In the genomic region with DNA sequence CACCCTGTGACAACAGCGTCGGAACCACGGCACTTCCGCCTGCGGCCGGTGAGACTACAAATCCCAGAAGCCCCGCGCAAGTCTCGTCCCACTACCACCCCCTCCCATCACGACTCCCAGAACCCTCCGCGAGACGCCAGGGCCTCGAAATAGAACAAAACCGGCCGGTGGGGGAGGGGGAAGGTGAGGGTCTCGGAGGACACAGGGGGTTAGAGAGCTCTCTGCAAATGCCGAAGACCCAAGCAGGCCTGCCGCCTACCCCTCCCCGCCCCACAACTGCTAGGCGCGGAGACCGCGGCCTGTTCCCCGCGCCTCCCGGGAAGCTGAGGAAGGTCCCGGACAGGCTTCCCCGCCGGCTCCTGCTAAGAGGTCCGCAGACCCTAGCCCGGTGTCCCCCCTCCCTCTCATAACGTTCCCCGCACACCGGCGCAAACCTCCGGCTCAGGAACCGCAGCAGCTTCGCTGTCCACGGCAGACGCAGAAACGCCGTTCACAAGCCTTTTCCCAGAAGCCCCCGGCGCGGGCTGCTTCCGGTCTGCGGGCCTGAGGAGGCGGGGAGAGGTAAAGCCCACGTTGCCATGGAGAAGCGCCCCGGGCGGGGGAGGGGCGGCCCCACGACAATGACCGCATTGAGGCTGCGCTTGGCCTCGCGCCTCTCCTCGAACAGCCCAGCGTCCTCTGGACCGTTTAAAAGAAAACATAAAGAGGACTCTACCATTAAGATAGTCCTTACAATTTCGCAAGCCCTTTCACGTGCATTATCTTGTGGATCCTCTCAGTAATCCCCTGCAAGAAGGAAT, we compare ENCODE assay signal across 8 cellular contexts. TPM values are rescaled to one million over a fixed set of nuclear protein-coding genes. Genes with fewer than 3 reads are reported as not detected.
A peak's percentile ranks its signal among the peaks of the same experiment; 100 is the strongest.
DNase-seq lines count a peak whose midpoint lies in the region; ATAC-seq and TF ChIP-seq lines count a peak whose summit lies in the region.

ZNF24 (minus strand) TSS at position 485 of the 800 bp plus-strand sequence. CDS start 3,770 bp downstream, outside the sequence.

- ATAC-seq in GM21717 (IDR thresholded peaks at IDR 0.05; ENCODE audit: unreplicated experiment), result peak; percentile 93

- H3K4me1 ChIP-seq in mucosa of stomach (ENCODE audit: control insufficient read depth, insufficient read depth, low read length), result peaks cover 15% of the 10 kb centered on the region

- peaks cover 47% of the 10 kb centered on the region for H3K4me1 Mint-ChIP-seq in activated T-cell treated with anti-CD3 and anti-CD28 coated beads, Interleukin-2, amount 50 U/mL, for 24 hours (ENCODE audit: low read depth)

- peak within 1 kb of the TSS; percentile 99 for H3K4me3 Mint-ChIP-seq in activated T-cell treated with anti-CD3 and anti-CD28 coated beads, Interleukin-2, amount 50 U/mL, for 24 hours

- no peaks in the 10 kb centered on the region for H3K9me3 Mint-ChIP-seq in activated T-cell treated with anti-CD3 and anti-CD28 coated beads, Interleukin-2, amount 50 U/mL, for 24 hours

- peaks cover 44% of the 10 kb centered on the region for H3K36me3 Mint-ChIP-seq in activated T-cell treated with anti-CD3 and anti-CD28 coated beads, Interleukin-2, amount 50 U/mL, for 24 hours (ENCODE audit: low read depth)

- peak within 1 kb of the TSS; percentile 99 for H3K27ac Mint-ChIP-seq in activated T-cell treated with anti-CD3 and anti-CD28 coated beads, Interleukin-2, amount 50 U/mL, for 24 hours

- peaks cover under 1% of the 10 kb centered on the region for H3K36me3 ChIP-seq in mucosa of stomach (ENCODE audit: control insufficient read depth, insufficient read depth, low read length)

- no peaks in the 10 kb centered on the region for H3K27me3 ChIP-seq in mucosa of stomach (ENCODE audit: control insufficient read depth, insufficient read depth, low read length)

- no peaks in the 10 kb centered on the region for H3K27me3 Mint-ChIP-seq in activated T-cell treated with anti-CD3 and anti-CD28 coated beads, Interleukin-2, amount 50 U/mL, for 24 hours

- TF ChIP-seq POLR2A in erythroblast (IDR thresholded peaks at IDR 0.05; ENCODE audit: low read length), result peak; percentile 87

- H3K9ac ChIP-seq in mucosa of stomach (ENCODE audit: low read length), result peak within 1 kb of the TSS; percentile 99

- peak within 1 kb of the TSS; percentile 70 for H3K4me3 ChIP-seq in mucosa of stomach (ENCODE audit: low read length)

- no peaks in the 10 kb centered on the region for H3K9me3 ChIP-seq in mucosa of stomach (ENCODE audit: control insufficient read depth, low read length)

- DNase-seq in DMS153 treated with DMSO at 0.1 percent for 48 hours (lab: John Stamatoyannopoulos, UW; ENCODE audit: unreplicated experiment), result peak; percentile 96
- peak; percentile 94 for DNase-seq in KBM-7
- peak; percentile 94 for DNase-seq in activated T-cell treated with anti-CD3 and anti-CD28 coated beads, Interleukin-2, amount 50 U/mL, for 24 hours
- peak; percentile 96 to 97 for DNase-seq in erythroblast (lab: John Stamatoyannopoulos, UW)
- DNase-seq in stimulated activated CD8-positive, alpha-beta memory T cell treated with anti-CD3 and anti-CD28 coated beads, Interleukin-7, amount 100 ng/mL, for 1 hour (ENCODE audit: low read depth in 2 of 2), result peak; percentile 78 to 84

- in situ Hi-C loops in KBM-7 (cut with MboI; ENCODE audit: low pct_unique_long_range_greater_than_20kb, low sequenced_read_pairs), result no loop called here

TF ChIP-seq in PFSK-1, 5 proteins besides CTCF, POLR2A, EP300 and RAD21:
- TF ChIP-seq SIN3A (IDR thresholded peaks at IDR 0.05; ENCODE audit: borderline replicate concordance, insufficient read depth, low read length), result peak; percentile 21; the same call in 1 of the 2 replicates
- TF ChIP-seq POLR2AphosphoS5 (IDR thresholded peaks at IDR 0.05; ENCODE audit: low read depth, low read length), result peak; percentile 91
- TF ChIP-seq TAF1 (IDR thresholded peaks at IDR 0.05; ENCODE audit: borderline replicate concordance, insufficient read depth, low read length), result 0 out of 2 replicates have a peak, but pooled peaks have one; percentile 84
- TF ChIP-seq, protein P1, sequence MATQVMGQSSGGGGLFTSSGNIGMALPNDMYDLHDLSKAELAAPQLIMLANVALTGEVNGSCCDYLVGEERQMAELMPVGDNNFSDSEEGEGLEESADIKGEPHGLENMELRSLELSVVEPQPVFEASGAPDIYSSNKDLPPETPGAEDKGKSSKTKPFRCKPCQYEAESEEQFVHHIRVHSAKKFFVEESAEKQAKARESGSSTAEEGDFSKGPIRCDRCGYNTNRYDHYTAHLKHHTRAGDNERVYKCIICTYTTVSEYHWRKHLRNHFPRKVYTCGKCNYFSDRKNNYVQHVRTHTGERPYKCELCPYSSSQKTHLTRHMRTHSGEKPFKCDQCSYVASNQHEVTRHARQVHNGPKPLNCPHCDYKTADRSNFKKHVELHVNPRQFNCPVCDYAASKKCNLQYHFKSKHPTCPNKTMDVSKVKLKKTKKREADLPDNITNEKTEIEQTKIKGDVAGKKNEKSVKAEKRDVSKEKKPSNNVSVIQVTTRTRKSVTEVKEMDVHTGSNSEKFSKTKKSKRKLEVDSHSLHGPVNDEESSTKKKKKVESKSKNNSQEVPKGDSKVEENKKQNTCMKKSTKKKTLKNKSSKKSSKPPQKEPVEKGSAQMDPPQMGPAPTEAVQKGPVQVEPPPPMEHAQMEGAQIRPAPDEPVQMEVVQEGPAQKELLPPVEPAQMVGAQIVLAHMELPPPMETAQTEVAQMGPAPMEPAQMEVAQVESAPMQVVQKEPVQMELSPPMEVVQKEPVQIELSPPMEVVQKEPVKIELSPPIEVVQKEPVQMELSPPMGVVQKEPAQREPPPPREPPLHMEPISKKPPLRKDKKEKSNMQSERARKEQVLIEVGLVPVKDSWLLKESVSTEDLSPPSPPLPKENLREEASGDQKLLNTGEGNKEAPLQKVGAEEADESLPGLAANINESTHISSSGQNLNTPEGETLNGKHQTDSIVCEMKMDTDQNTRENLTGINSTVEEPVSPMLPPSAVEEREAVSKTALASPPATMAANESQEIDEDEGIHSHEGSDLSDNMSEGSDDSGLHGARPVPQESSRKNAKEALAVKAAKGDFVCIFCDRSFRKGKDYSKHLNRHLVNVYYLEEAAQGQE (IDR thresholded peaks at IDR 0.05; ENCODE audit: insufficient read depth in 1 of 2, low read depth in 2 of 2, low read length in 2 of 2), result no peak; a peak in 1 of 4 replicates
- TF ChIP-seq FOXP2 (optimal IDR thresholded peaks at IDR 0.05; ENCODE audit: borderline replicate concordance, extremely low read depth, extremely low read length, insufficient read depth), result peak; percentile 77

RNA-seq across cellular contexts. Expression of gene ZNF24, which starts in this region (rescaled TPM):
- 13.5 TPM for polyA plus RNA-seq in PFSK-1 (2012; ENCODE audit: insufficient read length, low read depth)

Comparison
In these comparisons a context has a peak if more than half of its experiments do, and no peak if none do; other contexts are left out.
1. Peak in every context shown above with its lines: DNase-seq, ATAC-seq and H3K4me3 ChIP-seq.